7 cellular contexts compared by ENCODE assay signal in the genomic region with DNA sequence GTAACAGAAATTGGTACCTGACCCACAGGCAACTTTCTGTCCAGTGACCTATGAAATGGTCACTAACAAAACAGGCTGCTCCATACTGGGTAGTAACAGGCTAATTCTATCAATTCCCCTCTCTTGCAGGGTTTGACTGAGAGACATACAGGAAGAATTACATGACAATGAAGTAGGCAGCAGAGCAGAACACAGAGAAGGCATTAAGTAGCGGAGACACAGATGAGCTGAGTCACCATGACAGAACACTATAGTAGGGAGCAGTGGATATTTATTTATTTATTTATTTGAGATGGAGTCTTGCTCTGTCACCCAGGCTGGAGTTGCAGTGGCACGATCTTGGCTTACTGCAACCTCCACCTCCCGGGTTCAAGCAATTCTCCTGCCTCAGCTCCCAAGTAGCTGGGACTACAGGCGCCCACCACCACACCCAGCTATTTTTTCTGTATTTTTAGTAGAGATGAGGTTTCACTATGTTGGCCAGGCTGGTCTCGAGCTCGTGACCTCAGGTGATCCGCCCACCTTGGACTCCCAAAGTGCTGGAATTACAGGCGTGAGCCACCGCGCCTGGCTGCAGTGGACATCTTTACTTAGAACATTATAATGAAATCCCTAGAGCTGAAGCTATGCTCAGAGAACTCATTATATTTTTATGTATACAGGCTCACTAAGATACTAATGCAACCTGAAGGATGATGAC.
DNase-seq lines count a peak whose midpoint lies in the region; TF ChIP-seq lines count a peak whose summit lies in the region.
"Not testable (repeated sequence)": the region's sequence is repeated elsewhere in the genome, so short reads cannot be mapped to it uniquely, and the experiment has no call there.

No MANE protein-coding gene starts in this region.

- POLR2A ChIA-PET in HEK293 (lab: Yijun Ruan, JAX), result interaction anchor here (0.6 kb wide), 1 partner anchor 275 kb away, joined by 5 read pairs; no protein-coding TSS in a partner anchor

- not testable (repeated sequence) for TF ChIP-seq EP300 in esophagus muscularis mucosa (IDR thresholded peaks at IDR 0.05)

- WGBS in esophagus muscularis mucosa, result 95% methylated on average over 10 of the region's 10 CpGs

- TF ChIP-seq POLR2A in esophagus muscularis mucosa (IDR thresholded peaks at IDR 0.05; ENCODE audit: low read depth), result not testable (repeated sequence)

- H3K4me1 ChIP-seq in HEK293 (ENCODE audit: control insufficient read depth, insufficient read depth, low read length), result not testable (repeated sequence)
- peaks cover 9 to 65% (median 37%) of the 10 kb centered on the region in 4 donors for H3K4me1 ChIP-seq in esophagus muscularis mucosa

- H3K36me3 ChIP-seq in HEK293 (ENCODE audit: control insufficient read depth in 2 of 2, insufficient read depth in 1 of 2, low read length in 2 of 2), result peaks cover 35 to 51% of the 10 kb centered on the region in 2 experiments
- H3K36me3 ChIP-seq in esophagus muscularis mucosa, result peaks cover 38 to 80% (median 52%) of the 10 kb centered on the region in 4 donors

- DNase-seq in DMS53 treated with DMSO at 0.1 percent for 48 hours (lab: John Stamatoyannopoulos, UW; ENCODE audit: unreplicated experiment) (peak; percentile 66), RKO (ENCODE audit: low spot score) (peak; percentile 22), amniotic epithelial cell (ENCODE audit: low read depth) (peak; percentile 45), iPS DF 4.7 (ENCODE audit: extremely low read depth, low spot score) (peak; percentile 53), myocyte (ENCODE audit: low read depth) (peak; percentile 13)
- not testable (repeated sequence) for DNase-seq in esophagus muscularis mucosa (ENCODE audit: extremely low spot score)

- CTCF ChIA-PET in HEK293 (lab: Yijun Ruan, JAX), result interaction anchor here (0.6 to 1.0 kb wide), 4 partner anchors 9 to 47 kb away, joined by 3 to 5 read pairs (median 3); no protein-coding TSS in a partner anchor

- H3K27me3 ChIP-seq in esophagus muscularis mucosa, result not testable (repeated sequence)

- intact Hi-C loops in esophagus muscularis mucosa (cut with DNase I), result not testable (repeated sequence)

- H3K27ac ChIP-seq in HEK293 (ENCODE audit: extremely low read depth, low read depth, low read length), result not testable (repeated sequence)
- peak overlapping the region; percentile 3 to 29 (median 27) for H3K27ac ChIP-seq in esophagus muscularis mucosa (replicated peaks in 1 of 4)

- not testable (repeated sequence) for H3K9me3 ChIP-seq in HEK293 (ENCODE audit: control insufficient read depth, insufficient read depth, low read depth, low read length); esophagus muscularis mucosa

- TF ChIP-seq CTCF in HEK293 (tag by site-specific recombination; IDR thresholded peaks at IDR 0.05); esophagus muscularis mucosa (IDR thresholded peaks at IDR 0.05): not testable (repeated sequence)

- H3K4me3 ChIP-seq in HEK293 (ENCODE audit: low read depth, low read length); esophagus muscularis mucosa: not testable (repeated sequence)

TF ChIP-seq in HEK293, 187 proteins besides CTCF, POLR2A, EP300 and RAD21:
- peak; percentile 47; the same call in 1 of the 2 replicates for TF ChIP-seq ZBTB17 (tag by site-specific recombination; IDR thresholded peaks at IDR 0.05)
